ENCODE assay signal across 8 cellular contexts in genomic region chr6:79232696-79233462, GRCh38. TPM values are rescaled to one million over a fixed set of nuclear protein-coding genes. Genes with fewer than 3 reads are reported as not detected.
A peak's percentile ranks its signal among the peaks of the same experiment; 100 is the strongest.
DNase-seq lines count a peak whose midpoint lies in the region; ATAC-seq and FAIRE-seq lines count a peak whose summit lies in the region.

No MANE protein-coding gene starts in this region.

- H3K27ac ChIP-seq in iPS DF 6.9 (ENCODE audit: low read length) (no peak overlapping the region), small intestine (ENCODE audit: low read depth in 1 of 2, low read length in 1 of 2) (peak overlapping the region in 1 of 2 donors; percentile 82)

- no peak for FAIRE-seq in small intestine (lab: Jason Lieb, UNC)

- H3K9me3 ChIP-seq in iPS DF 6.9 (ENCODE audit: control insufficient read depth, insufficient read depth, low read length), result no peaks in the 10 kb centered on the region
- H3K9me3 ChIP-seq in small intestine (ENCODE audit: control insufficient read depth, low read depth), result no peaks in the 10 kb centered on the region

- DNase-seq in NCI-H524 (lab: John Stamatoyannopoulos, UW) (peak; percentile 26 to 48), NCI-H524 treated with DMSO at 0.1 percent for 48 hours (lab: John Stamatoyannopoulos, UW) (no peak), iPS DF 6.9 (ENCODE audit: low read depth, low spot score) (no peak), NCI-H2107 (lab: John Stamatoyannopoulos, UW) (no peak), small intestine (no peak)
- no peak for DNase-seq in activated T-helper 1 cell treated with anti-CD3 and anti-CD28 coated beads, Interleukin-12 subunit alpha, Interleukin-12 subunit beta, Interleukin-2, Interleukin-4 antibody, amounts not matched to agents 30 ng/mL and 10 ng/mL and 1 ng/mL, durations not matched to agents 14 hours and 24 hours and 36 hours (ENCODE audit: low spot score)

- H3K4me1 Mint-ChIP-seq in activated T-helper 1 cell treated with anti-CD3 and anti-CD28 coated beads, Interleukin-12 subunit alpha, Interleukin-12 subunit beta, Interleukin-2, Interleukin-4 antibody, amounts not matched to agents 30 ng/mL and 10 ng/mL and 1 ng/mL, durations not matched to agents 14 hours and 24 hours and 36 hours (ENCODE audit: low read depth), result peaks cover 41% of the 10 kb centered on the region
- H3K4me1 Mint-ChIP-seq in stimulated activated memory B cell treated with anti-CD40 and anti-IgM and Interleukin-4, amounts not matched to agents 10 μg/mL and 1 μg/mL and 100 μg/mL, for 72 hours, result peaks cover 16% of the 10 kb centered on the region

- H3K36me3 Mint-ChIP-seq in activated T-helper 1 cell treated with anti-CD3 and anti-CD28 coated beads, Interleukin-12 subunit alpha, Interleukin-12 subunit beta, Interleukin-2, Interleukin-4 antibody, amounts not matched to agents 30 ng/mL and 10 ng/mL and 1 ng/mL, durations not matched to agents 14 hours and 24 hours and 36 hours (ENCODE audit: low read depth), result no peaks in the 10 kb centered on the region
- peaks cover 1% of the 10 kb centered on the region for H3K36me3 Mint-ChIP-seq in stimulated activated memory B cell treated with anti-CD40 and anti-IgM and Interleukin-4, amounts not matched to agents 10 μg/mL and 1 μg/mL and 100 μg/mL, for 72 hours

- H3K27me3 Mint-ChIP-seq in activated T-helper 1 cell treated with anti-CD3 and anti-CD28 coated beads, Interleukin-12 subunit alpha, Interleukin-12 subunit beta, Interleukin-2, Interleukin-4 antibody, amounts not matched to agents 30 ng/mL and 10 ng/mL and 1 ng/mL, durations not matched to agents 14 hours and 24 hours and 36 hours (ENCODE audit: insufficient read depth), result no peaks in the 10 kb centered on the region
- H3K27me3 Mint-ChIP-seq in stimulated activated memory B cell treated with anti-CD40 and anti-IgM and Interleukin-4, amounts not matched to agents 10 μg/mL and 1 μg/mL and 100 μg/mL, for 72 hours, result no peaks in the 10 kb centered on the region

- H3K27ac Mint-ChIP-seq in activated T-helper 1 cell treated with anti-CD3 and anti-CD28 coated beads, Interleukin-12 subunit alpha, Interleukin-12 subunit beta, Interleukin-2, Interleukin-4 antibody, amounts not matched to agents 30 ng/mL and 10 ng/mL and 1 ng/mL, durations not matched to agents 14 hours and 24 hours and 36 hours, result no peak overlapping the region
- peak overlapping the region; percentile 88 for H3K27ac Mint-ChIP-seq in stimulated activated memory B cell treated with anti-CD40 and anti-IgM and Interleukin-4, amounts not matched to agents 10 μg/mL and 1 μg/mL and 100 μg/mL, for 72 hours

- H3K36me3 ChIP-seq in iPS DF 6.9 (ENCODE audit: control insufficient read depth, insufficient read depth, low read length), result no peaks in the 10 kb centered on the region
- no peaks in the 10 kb centered on the region for H3K36me3 ChIP-seq in small intestine (ENCODE audit: control insufficient read depth in 2 of 2, insufficient read depth in 2 of 2, low read length in 2 of 2)

- peak overlapping the region; percentile 95 for H3K4me3 Mint-ChIP-seq in activated T-helper 1 cell treated with anti-CD3 and anti-CD28 coated beads, Interleukin-12 subunit alpha, Interleukin-12 subunit beta, Interleukin-2, Interleukin-4 antibody, amounts not matched to agents 30 ng/mL and 10 ng/mL and 1 ng/mL, durations not matched to agents 14 hours and 24 hours and 36 hours
- peak overlapping the region; percentile 94 for H3K4me3 Mint-ChIP-seq in stimulated activated memory B cell treated with anti-CD40 and anti-IgM and Interleukin-4, amounts not matched to agents 10 μg/mL and 1 μg/mL and 100 μg/mL, for 72 hours

- ATAC-seq in stimulated activated memory B cell treated with anti-CD40 and anti-IgM and Interleukin-4, amounts not matched to agents 10 μg/mL and 1 μg/mL and 100 μg/mL, for 72 hours, result no peak
- ATAC-seq in HG02763 (IDR thresholded peaks at IDR 0.05; ENCODE audit: unreplicated experiment), result no peak

- peak overlapping the region; percentile 75; the same call in 1 of the 2 replicates for H3K4me3 ChIP-seq in iPS DF 6.9 (ENCODE audit: low read length)
- H3K4me3 ChIP-seq in small intestine (ENCODE audit: low read depth in 1 of 2, low read length in 2 of 2), result peak overlapping the region in 1 of 2 donors; percentile 70

- no peaks in the 10 kb centered on the region for H3K27me3 ChIP-seq in iPS DF 6.9 (ENCODE audit: control insufficient read depth, insufficient read depth, low read length)
- H3K27me3 ChIP-seq in small intestine (ENCODE audit: control insufficient read depth in 2 of 2, insufficient read depth in 2 of 2, low read length in 2 of 2), result no peaks in the 10 kb centered on the region

- H3K9me3 Mint-ChIP-seq in activated T-helper 1 cell treated with anti-CD3 and anti-CD28 coated beads, Interleukin-12 subunit alpha, Interleukin-12 subunit beta, Interleukin-2, Interleukin-4 antibody, amounts not matched to agents 30 ng/mL and 10 ng/mL and 1 ng/mL, durations not matched to agents 14 hours and 24 hours and 36 hours, result no peaks in the 10 kb centered on the region
- H3K9me3 Mint-ChIP-seq in stimulated activated memory B cell treated with anti-CD40 and anti-IgM and Interleukin-4, amounts not matched to agents 10 μg/mL and 1 μg/mL and 100 μg/mL, for 72 hours, result no peaks in the 10 kb centered on the region

- intact Hi-C loops in activated T-helper 1 cell treated with anti-CD3 and anti-CD28 coated beads, Interleukin-12 subunit alpha, Interleukin-12 subunit beta, Interleukin-2, Interleukin-4 antibody, amounts not matched to agents 30 ng/mL and 10 ng/mL and 1 ng/mL, durations not matched to agents 14 hours and 24 hours and 36 hours (cut with micrococcal nuclease), result loop anchor here (5.0 kb wide), 3 partner anchors 439 to 714 kb away; partner anchors contain the start of gene ELOVL4

- H3K4me1 ChIP-seq in iPS DF 6.9 (ENCODE audit: control insufficient read depth, insufficient read depth, low read length) (no peaks in the 10 kb centered on the region), small intestine (ENCODE audit: control insufficient read depth in 2 of 2, insufficient read depth in 1 of 2, low read depth in 1 of 2, low read length in 1 of 2) (peaks cover 0 to 4% of the 10 kb centered on the region in 2 donors)

- no CpG with 5 or more reads among the region's 6 CpGs for WGBS in iPS DF 6.9 (ENCODE audit: insufficient coverage, insufficient read length)
- WGBS in small intestine, 3 donors, result 88 to 91% (median 89%) methylated on average over 6 of the region's 6 CpGs

RNA-seq across cellular contexts. Expression of gene HMGN3, which starts 1.6 kb away (rescaled TPM):
- 51.0 and 53.4 TPM in 2 replicates for total RNA-seq in activated T-helper 1 cell treated with anti-CD3 and anti-CD28 coated beads, Interleukin-12 subunit alpha, Interleukin-12 subunit beta, Interleukin-2, Interleukin-4 antibody, amounts not matched to agents 30 ng/mL and 10 ng/mL and 1 ng/mL, durations not matched to agents 14 hours and 24 hours and 36 hours
- polyA plus RNA-seq in small intestine, result 100 to 1,000 TPM in 1 of 3 donors, 10 to 100 TPM in 2; 51.1 to 106 (median 74.0) TPM

Comparison
In these comparisons a context has a peak if more than half of its experiments do, and no peak if none do; other contexts are left out.
1. DNase-seq: peak in NCI-H524 (2 of 2); none in NCI-H524 treated with DMSO at 0.1 percent for 48 hours (single experiment), activated T-helper 1 cell treated with anti-CD3 and anti-CD28 coated beads, Interleukin-12 subunit alpha, Interleukin-12 subunit beta, Interleukin-2, Interleukin-4 antibody, amounts not matched to agents 30 ng/mL and 10 ng/mL and 1 ng/mL, durations not matched to agents 14 hours and 24 hours and 36 hours (single experiment), iPS DF 6.9 (single experiment), NCI-H2107 (single experiment) and small intestine (single experiment).